Comparison of ENCODE assay signal across 22 cellular contexts in genomic region chr16:19418200-19418599, GRCh38. TPM values are rescaled to one million over a fixed set of nuclear protein-coding genes. Genes with fewer than 3 reads are reported as not detected.
DNase-seq lines count a peak whose midpoint lies in the region; ATAC-seq, FAIRE-seq and TF ChIP-seq lines count a peak whose summit lies in the region.
"Had no signal": no experiment of that assay in that cellular context is flagged by ENCODE, and none has a peak within 500 bp of the region (broad histone marks: within the 10 kb centered on the region; RNA-seq: fewer than 3 reads in every experiment).

No MANE protein-coding gene starts in this region.

- TF ChIP-seq EP300 in K562 (IDR thresholded peaks at IDR 0.05; ENCODE audit: low read length): no peak
- no peak for TF ChIP-seq EP300 in stomach (IDR thresholded peaks at IDR 0.05)

- H4K20me1 ChIP-seq in K562 (replicated peaks; ENCODE audit: control insufficient read depth, insufficient read depth, low read length) (no peaks in the 10 kb centered on the region), neural progenitor cell (ENCODE audit: low read depth) (no peaks in the 10 kb centered on the region)

- H3K27me3 ChIP-seq in K562 (ENCODE audit: control insufficient read depth in 2 of 2, insufficient read depth in 2 of 2, low read length in 2 of 2) (peaks cover 0 to 3% of the 10 kb centered on the region in 2 experiments; a peak in 2 of 5 replicates), stomach (peaks cover 0 to 13% (median 0%) of the 10 kb centered on the region in 3 donors), neural progenitor cell (no peaks in the 10 kb centered on the region)
- H3K27me3 ChIP-seq: BE2C, SJCRH30 had no signal

- H3K9me1 ChIP-seq in K562 (ENCODE audit: control insufficient read depth, insufficient read depth, low read length): no peaks in the 10 kb centered on the region

- TSS peak; percentile 71 for BruUV-seq in Calu3 (replicated peaks; lab: Mats Ljungman, UMichigan)
- BruUV-seq in K562 (replicated peaks; lab: Mats Ljungman, UMichigan): no TSS peak

- DNase-seq in Calu3 (no peak), K562 (ENCODE audit: extremely low read depth in 1 of 4, low spot score in 3 of 4) (no peak), mucosa of descending colon (no peak), stomach (no peak), neural progenitor cell (ENCODE audit: low spot score) (no peak), CD14-positive monocyte (ENCODE audit: low spot score) (no peak), midbrain (lab: John Stamatoyannopoulos, UW) (no peak)
- DNase-seq: BE2C; CD4-positive, alpha-beta T cell; COR-L47; DMS 273 treated with DMSO at 0.1 percent for 48 hours; DMS79 treated with DMSO at 0.1 percent for 48 hours; MM.1S; NCI-H1092; NCI-H1436; NCI-H187 treated with DMSO at 0.1 percent for 48 hours; NCI-H2227 treated with DMSO at 0.1 percent for 48 hours; SJCRH30 had no signal

- TF ChIP-seq POLR2A in K562 (conservative IDR thresholded peaks at IDR 0.05) (no peak), stomach (IDR thresholded peaks at IDR 0.05) (no peak)

- no peaks in the 10 kb centered on the region for H3K79me2 ChIP-seq in K562 (ENCODE audit: control insufficient read depth, insufficient read depth, low read length)
- H3K79me2 ChIP-seq in neural progenitor cell (ENCODE audit: low read depth): no peaks in the 10 kb centered on the region

- TF ChIP-seq CTCF in Calu3 (IDR thresholded peaks at IDR 0.05; ENCODE audit: unreplicated experiment): no peak
- TF ChIP-seq CTCF in K562 (IDR thresholded peaks at IDR 0.05 in 2 of 3, conservative IDR thresholded peaks at IDR 0.05 in 1 of 3; ENCODE audit: insufficient read depth in 2 of 3, low read depth in 1 of 3, low read length in 3 of 3): no peak
- no peak for TF ChIP-seq CTCF in mucosa of descending colon (IDR thresholded peaks at IDR 0.05)
- no peak for TF ChIP-seq CTCF in stomach (IDR thresholded peaks at IDR 0.05)
- no peak for TF ChIP-seq CTCF in neural progenitor cell (IDR thresholded peaks at IDR 0.05)
- TF ChIP-seq CTCF in CD14-positive monocyte (IDR thresholded peaks at IDR 0.05): no peak

- intact Hi-C loops in Calu3 (cut with micrococcal nuclease; ENCODE audit: unreplicated experiment): loop anchor here (2.0 kb wide), 2 partner anchors 21 to 35 kb away; no protein-coding TSS in a partner anchor
- intact Hi-C loops in K562 (cut with micrococcal nuclease): no loop called here
- intact Hi-C loops in mucosa of descending colon (cut with DNase I, micrococcal nuclease): no loop called here
- intact Hi-C loops in stomach (cut with DNase I; ENCODE audit: low total_unique reads): no loop called here
- intact Hi-C loops in CD14-positive monocyte (cut with micrococcal nuclease): no loop called here

- H3K4me3 Mint-ChIP-seq in Calu3 (ENCODE audit: low read depth, unreplicated experiment): peak overlapping the region; percentile 83
- H3K4me3 Mint-ChIP-seq in neural progenitor cell: no peak overlapping the region
- H3K4me3 Mint-ChIP-seq in CD14-positive monocyte: no peak overlapping the region
- H3K4me3 Mint-ChIP-seq: CD4-positive, alpha-beta T cell had no signal

- 68% methylated on average over 4 of the region's 4 CpGs for WGBS in K562 (ENCODE audit: insufficient coverage, low coverage, missing lambda C conversion rate)
- WGBS in stomach, 5 donors: 55 to 67% (median 61%) methylated on average over 4 of the region's 4 CpGs

- H2AFZ ChIP-seq in K562 (ENCODE audit: low read depth, low read length) (peak overlapping the region; percentile 63), neural progenitor cell (replicated peaks) (no peak overlapping the region)

- no peak overlapping the region for H3K4me3 ChIP-seq in K562
- H3K4me3 ChIP-seq in mucosa of descending colon: no peak overlapping the region
- peak overlapping the region; percentile 8 to 50 (median 40) for H3K4me3 ChIP-seq in stomach
- H3K4me3 ChIP-seq in neural progenitor cell: no peak overlapping the region
- H3K4me3 ChIP-seq: SJCRH30 had no signal

- H3K36me3 ChIP-seq in K562 (ENCODE audit: control insufficient read depth, insufficient read depth, low read length): no peaks in the 10 kb centered on the region
- H3K36me3 ChIP-seq in mucosa of descending colon (ENCODE audit: low read depth): no peaks in the 10 kb centered on the region
- no peaks in the 10 kb centered on the region for H3K36me3 ChIP-seq in stomach
- H3K36me3 ChIP-seq in neural progenitor cell: no peaks in the 10 kb centered on the region
- H3K36me3 ChIP-seq: BE2C, SJCRH30 had no signal

- TF ChIP-seq RAD21 in K562 (CRISPR knock-in tag; conservative IDR thresholded peaks at IDR 0.05 in 1 of 2, IDR thresholded peaks at IDR 0.05 in 1 of 2): no peak

- no peaks in the 10 kb centered on the region for H3K27me3 Mint-ChIP-seq in Calu3 (ENCODE audit: unreplicated experiment)
- peaks cover 3% of the 10 kb centered on the region for H3K27me3 Mint-ChIP-seq in neural progenitor cell (ENCODE audit: insufficient read depth, low read depth)
- peaks cover 5 to 14% (median 7%) of the 10 kb centered on the region in 3 donors for H3K27me3 Mint-ChIP-seq in CD14-positive monocyte (ENCODE audit: low read depth in 3 of 3)

- H3K9me3 Mint-ChIP-seq in Calu3 (ENCODE audit: low read depth, unreplicated experiment): peaks cover 7% of the 10 kb centered on the region
- peaks cover 9% of the 10 kb centered on the region for H3K9me3 Mint-ChIP-seq in neural progenitor cell
- H3K9me3 Mint-ChIP-seq in CD14-positive monocyte: peaks cover 0 to 13% (median 3%) of the 10 kb centered on the region in 7 donors
- H3K9me3 Mint-ChIP-seq: CD4-positive, alpha-beta T cell had no signal

- H3K9ac ChIP-seq in K562 (ENCODE audit: insufficient read depth in 1 of 2, low read depth in 2 of 2, low read length in 2 of 2): 0 out of 4 replicates have a peak overlapping the region, but pooled peaks of 1 of the 2 experiments have one; percentile 48
- no peak overlapping the region for H3K9ac ChIP-seq in neural progenitor cell

- H3K4me1 ChIP-seq in K562 (replicated peaks in 1 of 2; ENCODE audit: control insufficient read depth in 2 of 2, insufficient read depth in 2 of 2, low read length in 2 of 2) (peaks cover 7% of the 10 kb centered on the region in 2 experiments; a peak in 4 of 5 replicates), mucosa of descending colon (ENCODE audit: low read depth) (peaks cover 14% of the 10 kb centered on the region), stomach (peaks cover 7 to 28% (median 12%) of the 10 kb centered on the region in 4 donors), neural progenitor cell (no peaks in the 10 kb centered on the region)
- H3K4me1 ChIP-seq: BE2C, SJCRH30 had no signal

- peak overlapping the region; percentile 51; the same call in 1 of the 2 replicates for H3K4me2 ChIP-seq in K562 (ENCODE audit: insufficient read depth, low read length)
- no peak overlapping the region for H3K4me2 ChIP-seq in neural progenitor cell

- CTCF ChIA-PET in Calu3 (lab: Charles Lee) (interaction anchor here (0.6 to 4.1 kb wide), 6 partner anchors 14 to 299 kb away, joined by 3 to 44 read pairs (median 9); no protein-coding TSS in a partner anchor), K562 (lab: Yijun Ruan, JAX; ENCODE audit: low intra/inter-chr PET ratio) (no interaction called here)

- 0 out of 2 replicates have a peak, but pooled peaks cover 2% of the 10 kb centered on the region for H3K9me3 ChIP-seq in K562 (replicated peaks; ENCODE audit: control insufficient read depth, insufficient read depth, low read depth, low read length)
- H3K9me3 ChIP-seq in mucosa of descending colon: no peaks in the 10 kb centered on the region
- no peaks in the 10 kb centered on the region for H3K9me3 ChIP-seq in stomach
- H3K9me3 ChIP-seq in neural progenitor cell (ENCODE audit: low read depth): no peaks in the 10 kb centered on the region
- H3K9me3 ChIP-seq: BE2C, SJCRH30 had no signal

- no peak for FAIRE-seq in K562 (lab: Jason Lieb, UNC)
- FAIRE-seq: H54, RCC 7860 had no signal

- no peak overlapping the region for H3K27ac ChIP-seq in K562 (ENCODE audit: extremely low read depth, low read depth, low read length)
- H3K27ac ChIP-seq in stomach: peak overlapping the region; percentile 49 to 86 (median 82)
- H3K27ac ChIP-seq in neural progenitor cell: no peak overlapping the region
- H3K27ac ChIP-seq: SJCRH30 had no signal

- H3K4me1 Mint-ChIP-seq in Calu3 (ENCODE audit: low read depth, unreplicated experiment) (peaks cover 82% of the 10 kb centered on the region), neural progenitor cell (peaks cover 6% of the 10 kb centered on the region), CD14-positive monocyte (no peaks in the 10 kb centered on the region)

- POLR2A ChIA-PET in K562 (lab: Yijun Ruan, JAX): interaction anchor here (0.9 to 1.0 kb wide), 2 partner anchors 12 to 30 kb away, joined by 3 to 4 read pairs; no protein-coding TSS in a partner anchor

- no peaks in the 10 kb centered on the region for H3F3A ChIP-seq in neural progenitor cell (ENCODE audit: low read depth)

- ATAC-seq in K562 (no peak), mucosa of descending colon (peak; percentile 1), GM18868 (IDR thresholded peaks at IDR 0.05; ENCODE audit: unreplicated experiment) (no peak)

- H3K27ac Mint-ChIP-seq in Calu3 (ENCODE audit: unreplicated experiment) (peak overlapping the region; percentile 96), neural progenitor cell (no peak overlapping the region), CD14-positive monocyte (no peak overlapping the region)
- H3K27ac Mint-ChIP-seq: CD4-positive, alpha-beta T cell had no signal

- in situ Hi-C loops in K562 (cut with MboI): no loop called here

- H3K36me3 Mint-ChIP-seq in Calu3 (ENCODE audit: insufficient read depth, unreplicated experiment) (peaks cover 64% of the 10 kb centered on the region), neural progenitor cell (peaks cover 2% of the 10 kb centered on the region), CD14-positive monocyte (no peaks in the 10 kb centered on the region)

RNA-seq across cellular contexts. Expression of gene TMC5, which starts 0.5 kb away (rescaled TPM):
- total RNA-seq in Calu3 (2022) (117 and 149 TPM in 2 replicates), K562 (2014; rRNA removed) (0.94 and 1.8 TPM in 2 replicates), K562 (2014; rRNA removed; fragmentation: Illumina TruSeq; extraction: Trizol) (2.3 and 2.5 TPM in 2 replicates), K562 (2015; rRNA removed; fragmentation: Illumina TruSeq; extraction: Trizol) (0.83 and 1.1 TPM in 2 replicates), K562 (2021) (1.3 and 2.7 TPM in 2 replicates), mucosa of descending colon (100 to 1,000 TPM in 2 of 3 donors, 10 to 100 TPM in 1; 73.4 to 147 (median 122) TPM), stomach (10 to 100 TPM in 4 of 5 donors, 1 to 10 TPM in 1; 7.2 to 92.7 (median 54.3) TPM), neural progenitor cell (ENCODE audit: low replicate concordance) (0.32 and 0.40 TPM in 2 replicates)
- total RNA-seq in K562 (2011; cell fraction: chromatin; rRNA removed; ENCODE audit: low replicate concordance): 0.16 and 0.44 TPM in 2 replicates
- 0.17 TPM in 1 of 2 replicates, not detected in the other for total RNA-seq in K562 (2011; cell fraction: nucleolus; rRNA removed)
- total RNA-seq in K562 (2011; cell fraction: nucleoplasm; rRNA removed): 0.31 and 0.95 TPM in 2 replicates
- polyA plus RNA-seq in K562 (2011; rRNA removed) (2.4 and 2.6 TPM in 2 replicates), K562 (2014; fragmentation: Illumina TruSeq; extraction: Trizol) (1.7 and 2.3 TPM in 2 replicates), K562 (2014; fragmentation: Nextera tagmentation; extraction: Ambion mirVana) (1 to 10 TPM; 1.5 to 1.6 TPM), K562 (2014; rRNA removed) (1.6 and 2.2 TPM in 2 replicates), stomach (10 to 100 TPM; 16.0 to 28.0 (median 17.4) TPM), CD14-positive monocyte (not detected)
- polyA plus RNA-seq in K562 (2011; cell fraction: cytosol; rRNA removed): 0.12 and 0.34 TPM in 2 replicates
- polyA plus RNA-seq in K562 (2011; cell fraction: nucleus; rRNA removed): 0.16 and 0.88 TPM in 2 replicates
- polyA plus RNA-seq in K562 (2012): 0.90 and 1.7 TPM in 2 replicates
- polyA minus RNA-seq in K562 (2011; rRNA and poly(A)+ RNA removed): 0.77 and 1.9 TPM in 2 replicates
- polyA minus RNA-seq in K562 (2011; cell fraction: cytosol; rRNA and poly(A)+ RNA removed): 1.7 TPM in 1 of 2 replicates, not detected in the other
- 0.13 and 0.56 TPM in 2 replicates for polyA minus RNA-seq in K562 (2011; cell fraction: nucleus; rRNA and poly(A)+ RNA removed)
- total RNA-seq: CD4-positive, alpha-beta T cell; LHCN-M2; SJCRH30 had no signal

Comparison
In these comparisons a context has a peak if more than half of its experiments do, and no peak if none do; other contexts are left out.
1. H3K27ac ChIP-seq: peak in stomach (5 of 5); none in K562 (single experiment) and neural progenitor cell (single experiment).
2. H3K4me3 ChIP-seq: peak in stomach (4 of 4); none in K562 (single experiment), mucosa of descending colon (single experiment) and neural progenitor cell (single experiment).